ENCODE assay signal across 8 cellular contexts in genomic region chr19:38335949-38336637, GRCh38. TPM values are rescaled to one million over a fixed set of nuclear protein-coding genes. Genes with fewer than 3 reads are reported as not detected.
DNase-seq lines count a peak whose midpoint lies in the region; ATAC-seq and TF ChIP-seq lines count a peak whose summit lies in the region.

No MANE protein-coding gene starts in this region.

- H3K27me3 Mint-ChIP-seq in activated naive CD8-positive, alpha-beta T cell: no peaks in the 10 kb centered on the region
- H3K27me3 Mint-ChIP-seq in glutamatergic neuron (ENCODE audit: unreplicated experiment) (peaks cover 6% of the 10 kb centered on the region), osteocyte (ENCODE audit: unreplicated experiment) (no peaks in the 10 kb centered on the region)

- H3K4me3 ChIP-seq in thoracic aorta: peak overlapping the region; percentile 96

- H3K27ac ChIP-seq in thoracic aorta: peak overlapping the region; percentile 90 to 93

- no peaks in the 10 kb centered on the region for H3K9me3 ChIP-seq in thoracic aorta

- no peaks in the 10 kb centered on the region for H3K27me3 ChIP-seq in thoracic aorta (replicated peaks; ENCODE audit: insufficient read depth)

- H3K36me3 Mint-ChIP-seq in activated naive CD8-positive, alpha-beta T cell: no peaks in the 10 kb centered on the region
- H3K36me3 Mint-ChIP-seq in glutamatergic neuron (ENCODE audit: unreplicated experiment) (peaks cover 4% of the 10 kb centered on the region), osteocyte (ENCODE audit: unreplicated experiment) (peaks cover 2% of the 10 kb centered on the region)

- H3K4me1 ChIP-seq in thoracic aorta (ENCODE audit: control insufficient read depth in 1 of 2, low read depth in 2 of 2): peaks cover 5 to 28% of the 10 kb centered on the region in 2 donors

- peaks cover 4% of the 10 kb centered on the region for H3K36me3 ChIP-seq in thoracic aorta

- peak; percentile 59 for ATAC-seq in HG02623 (IDR thresholded peaks at IDR 0.05; ENCODE audit: unreplicated experiment)
- peak; percentile 87 for ATAC-seq in thoracic aorta (ENCODE audit: insufficient number of reproducible peaks, low FRiP score, low read depth)

- peak; percentile 92 for DNase-seq in GM10266 (ENCODE audit: extremely low spot score)
- DNase-seq in NCI-H1105 (lab: John Stamatoyannopoulos, UW): peak; percentile 94
- peak; percentile 79 for DNase-seq in SKM-1 (lab: John Stamatoyannopoulos, UW; ENCODE audit: unreplicated experiment)
- DNase-seq in glutamatergic neuron: peak; percentile 94
- DNase-seq in osteocyte (ENCODE audit: extremely low spot score, unreplicated experiment): peak; percentile 98
- peak; percentile 85 for DNase-seq in thoracic aorta (ENCODE audit: low spot score)

- peak overlapping the region; percentile 95 for H3K4me3 Mint-ChIP-seq in activated naive CD8-positive, alpha-beta T cell
- H3K4me3 Mint-ChIP-seq in glutamatergic neuron (ENCODE audit: unreplicated experiment) (peak overlapping the region; percentile 89), osteocyte (ENCODE audit: unreplicated experiment) (peak overlapping the region; percentile 97)

- peaks cover 10% of the 10 kb centered on the region for H3K4me1 Mint-ChIP-seq in activated naive CD8-positive, alpha-beta T cell (ENCODE audit: low read depth)
- peaks cover 12% of the 10 kb centered on the region for H3K4me1 Mint-ChIP-seq in glutamatergic neuron (ENCODE audit: low read depth, unreplicated experiment)
- H3K4me1 Mint-ChIP-seq in osteocyte (ENCODE audit: unreplicated experiment): peaks cover 7% of the 10 kb centered on the region

- TF ChIP-seq CTCF in GM10266 (IDR thresholded peaks at IDR 0.05; ENCODE audit: control insufficient read depth, insufficient read depth, low read depth, missing control alignments): no peak
- TF ChIP-seq CTCF in glutamatergic neuron (IDR thresholded peaks at IDR 0.05; ENCODE audit: partially characterized antibody, unreplicated experiment): no peak
- no peak for TF ChIP-seq CTCF in osteocyte (IDR thresholded peaks at IDR 0.05)
- no peak for TF ChIP-seq CTCF in thoracic aorta (IDR thresholded peaks at IDR 0.05)

- no peaks in the 10 kb centered on the region for H3K9me3 Mint-ChIP-seq in activated naive CD8-positive, alpha-beta T cell (ENCODE audit: low read depth)
- H3K9me3 Mint-ChIP-seq in glutamatergic neuron (ENCODE audit: unreplicated experiment) (peaks cover 11% of the 10 kb centered on the region), osteocyte (ENCODE audit: unreplicated experiment) (no peaks in the 10 kb centered on the region)

- peak overlapping the region; percentile 94 for H3K27ac Mint-ChIP-seq in activated naive CD8-positive, alpha-beta T cell
- H3K27ac Mint-ChIP-seq in glutamatergic neuron (ENCODE audit: unreplicated experiment): peak overlapping the region; percentile 90
- H3K27ac Mint-ChIP-seq in osteocyte (ENCODE audit: unreplicated experiment): peak overlapping the region; percentile 99

RNA-seq across cellular contexts. Expression of gene CATSPERG, which starts 0.5 kb away (rescaled TPM):
- total RNA-seq in glutamatergic neuron (ENCODE audit: unreplicated experiment) (39.0 TPM), osteocyte (6.8 and 7.2 TPM in 2 replicates), thoracic aorta (10 to 100 TPM in 1 of 2 donors, 1 to 10 TPM in 1; 8.7 to 11.9 TPM)

RNA-seq across cellular contexts. Expression of gene KCNK6, which starts 16.4 kb away (rescaled TPM):
- total RNA-seq in glutamatergic neuron (ENCODE audit: unreplicated experiment) (2.7 TPM), osteocyte (11.9 and 13.0 TPM in 2 replicates), thoracic aorta (10 to 100 TPM; 16.1 to 34.3 TPM)

RNA-seq across cellular contexts. Expression of gene YIF1B, which starts 20.3 kb away (rescaled TPM):
- total RNA-seq in glutamatergic neuron (ENCODE audit: unreplicated experiment): 101 TPM
- total RNA-seq in osteocyte: 54.6 and 59.9 TPM in 2 replicates
- 10 to 100 TPM; 14.9 to 31.0 TPM for total RNA-seq in thoracic aorta

RNA-seq across cellular contexts. Expression of gene C19orf33, which starts 32.0 kb away (rescaled TPM):
- total RNA-seq in glutamatergic neuron (ENCODE audit: unreplicated experiment) (1.1 TPM), osteocyte (not detected in 2 replicates), thoracic aorta (1 to 10 TPM in 1 of 2 donors, not detected in 1; 6.7 TPM)

RNA-seq across cellular contexts. Expression of gene PSMD8, which starts 38.3 kb away (rescaled TPM):
- total RNA-seq in glutamatergic neuron (ENCODE audit: unreplicated experiment) (156 TPM), osteocyte (162 and 166 TPM in 2 replicates), thoracic aorta (100 to 1,000 TPM; 173 to 178 TPM)

Comparison
In these comparisons a context has a peak if more than half of its experiments do, and no peak if none do; other contexts are left out.
1. Peak in every context shown above with its lines: DNase-seq, ATAC-seq, H3K4me3 ChIP-seq and H3K27ac ChIP-seq.